In genomic region chr14:76977793-76978730, GRCh38 we compare ENCODE assay signal across 1 cellular context.
A peak's percentile ranks its signal among the peaks of the same experiment; 100 is the strongest.
TF ChIP-seq lines count a peak whose summit lies in the region.

No MANE protein-coding gene starts in this region.

TF ChIP-seq in K562, 482 proteins besides CTCF, POLR2A, EP300 and RAD21 (continued from another document):
- peak; percentile 68; the same call in 1 of the 2 replicates for TF ChIP-seq PHF21A (IDR thresholded peaks at IDR 0.05; ENCODE audit: borderline replicate concordance, low read depth)
- no peak for TF ChIP-seq NR2C2 (CRISPR knock-in tag; IDR thresholded peaks at IDR 0.05)
- TF ChIP-seq NR2C2 (tag; IDR thresholded peaks at IDR 0.05): peak; percentile 50; the same call in 1 of the 2 replicates
- TF ChIP-seq SPI1 (IDR thresholded peaks at IDR 0.05; ENCODE audit: borderline replicate concordance, low read depth, low read length): peak; percentile 84; the same call in 1 of the 2 replicates
- TF ChIP-seq CBFA2T3 (IDR thresholded peaks at IDR 0.05): peak; percentile 67
- TF ChIP-seq, protein P1, sequence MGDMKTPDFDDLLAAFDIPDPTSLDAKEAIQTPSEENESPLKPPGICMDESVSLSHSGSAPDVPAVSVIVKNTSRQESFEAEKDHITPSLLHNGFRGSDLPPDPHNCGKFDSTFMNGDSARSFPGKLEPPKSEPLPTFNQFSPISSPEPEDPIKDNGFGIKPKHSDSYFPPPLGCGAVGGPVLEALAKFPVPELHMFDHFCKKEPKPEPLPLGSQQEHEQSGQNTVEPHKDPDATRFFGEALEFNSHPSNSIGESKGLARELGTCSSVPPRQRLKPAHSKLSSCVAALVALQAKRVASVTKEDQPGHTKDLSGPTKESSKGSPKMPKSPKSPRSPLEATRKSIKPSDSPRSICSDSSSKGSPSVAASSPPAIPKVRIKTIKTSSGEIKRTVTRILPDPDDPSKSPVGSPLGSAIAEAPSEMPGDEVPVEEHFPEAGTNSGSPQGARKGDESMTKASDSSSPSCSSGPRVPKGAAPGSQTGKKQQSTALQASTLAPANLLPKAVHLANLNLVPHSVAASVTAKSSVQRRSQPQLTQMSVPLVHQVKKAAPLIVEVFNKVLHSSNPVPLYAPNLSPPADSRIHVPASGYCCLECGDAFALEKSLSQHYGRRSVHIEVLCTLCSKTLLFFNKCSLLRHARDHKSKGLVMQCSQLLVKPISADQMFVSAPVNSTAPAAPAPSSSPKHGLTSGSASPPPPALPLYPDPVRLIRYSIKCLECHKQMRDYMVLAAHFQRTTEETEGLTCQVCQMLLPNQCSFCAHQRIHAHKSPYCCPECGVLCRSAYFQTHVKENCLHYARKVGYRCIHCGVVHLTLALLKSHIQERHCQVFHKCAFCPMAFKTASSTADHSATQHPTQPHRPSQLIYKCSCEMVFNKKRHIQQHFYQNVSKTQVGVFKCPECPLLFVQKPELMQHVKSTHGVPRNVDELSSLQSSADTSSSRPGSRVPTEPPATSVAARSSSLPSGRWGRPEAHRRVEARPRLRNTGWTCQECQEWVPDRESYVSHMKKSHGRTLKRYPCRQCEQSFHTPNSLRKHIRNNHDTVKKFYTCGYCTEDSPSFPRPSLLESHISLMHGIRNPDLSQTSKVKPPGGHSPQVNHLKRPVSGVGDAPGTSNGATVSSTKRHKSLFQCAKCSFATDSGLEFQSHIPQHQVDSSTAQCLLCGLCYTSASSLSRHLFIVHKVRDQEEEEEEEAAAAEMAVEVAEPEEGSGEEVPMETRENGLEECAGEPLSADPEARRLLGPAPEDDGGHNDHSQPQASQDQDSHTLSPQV (IDR thresholded peaks at IDR 0.05): 0 out of 2 replicates have a peak, but pooled peaks have one; percentile 26
- peak; percentile 97 for TF ChIP-seq EGR1 (conservative IDR thresholded peaks at IDR 0.05)
- peak; percentile 67 for TF ChIP-seq ATF7 (IDR thresholded peaks at IDR 0.05)
- TF ChIP-seq, protein P2, sequence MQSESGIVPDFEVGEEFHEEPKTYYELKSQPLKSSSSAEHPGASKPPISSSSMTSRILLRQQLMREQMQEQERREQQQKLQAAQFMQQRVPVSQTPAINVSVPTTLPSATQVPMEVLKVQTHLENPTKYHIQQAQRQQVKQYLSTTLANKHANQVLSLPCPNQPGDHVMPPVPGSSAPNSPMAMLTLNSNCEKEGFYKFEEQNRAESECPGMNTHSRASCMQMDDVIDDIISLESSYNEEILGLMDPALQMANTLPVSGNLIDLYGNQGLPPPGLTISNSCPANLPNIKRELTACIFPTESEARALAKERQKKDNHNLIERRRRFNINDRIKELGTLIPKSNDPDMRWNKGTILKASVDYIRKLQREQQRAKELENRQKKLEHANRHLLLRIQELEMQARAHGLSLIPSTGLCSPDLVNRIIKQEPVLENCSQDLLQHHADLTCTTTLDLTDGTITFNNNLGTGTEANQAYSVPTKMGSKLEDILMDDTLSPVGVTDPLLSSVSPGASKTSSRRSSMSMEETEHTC (IDR thresholded peaks at IDR 0.05): peak; percentile 70; the same call in 1 of the 2 replicates
TF ChIP-seq in K562: peak in this region for 49.
